Comparison of ENCODE assay signal across 8 cellular contexts in the genomic region with DNA sequence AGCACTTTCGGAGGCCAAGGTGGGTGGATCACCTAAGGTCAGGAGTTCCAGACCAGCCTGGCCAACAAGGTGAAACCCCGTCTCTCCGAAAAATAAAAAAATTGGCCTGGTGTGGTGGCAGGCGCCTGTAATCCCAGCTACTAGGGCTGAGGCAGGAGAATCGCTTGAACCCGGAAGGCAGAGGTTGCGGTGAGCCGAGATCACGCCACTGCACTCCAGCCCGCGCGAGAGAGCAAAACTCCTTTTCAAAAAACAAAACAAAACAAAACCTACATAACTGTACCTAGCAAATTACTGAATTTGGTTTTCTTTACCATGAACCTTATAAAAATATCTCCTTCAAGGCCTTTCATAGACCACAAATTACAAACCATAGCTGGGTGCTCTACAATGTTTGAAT. TPM values are rescaled to one million over a fixed set of nuclear protein-coding genes. Genes with fewer than 3 reads are reported as not detected.
DNase-seq lines count a peak whose midpoint lies in the region; ATAC-seq and TF ChIP-seq lines count a peak whose summit lies in the region.
"Not testable (repeated sequence)": the region's sequence is repeated elsewhere in the genome, so short reads cannot be mapped to it uniquely, and the experiment has no call there.

No MANE protein-coding gene starts in this region.

- not testable (repeated sequence) for H3K4me1 Mint-ChIP-seq in CD14-positive monocyte, nephron progenitor cell
- H3K4me1 Mint-ChIP-seq in stimulated activated memory B cell treated with anti-CD40 and anti-IgM and Interleukin-4, amounts not matched to agents 10 μg/mL and 1 μg/mL and 100 μg/mL, for 72 hours: peaks cover 38% of the 10 kb centered on the region

- not testable (repeated sequence) for H3K27me3 Mint-ChIP-seq in CD14-positive monocyte (ENCODE audit: low read depth in 3 of 3); nephron progenitor cell (ENCODE audit: low read depth, poor library complexity); stimulated activated memory B cell treated with anti-CD40 and anti-IgM and Interleukin-4, amounts not matched to agents 10 μg/mL and 1 μg/mL and 100 μg/mL, for 72 hours

- not testable (repeated sequence) for DNase-seq in CD14-positive monocyte (ENCODE audit: low spot score); Jurkat, Clone E6-1 (ENCODE audit: low read depth, low spot score)
- DNase-seq in T-helper 22 cell (ENCODE audit: low read depth) (peak; percentile 18), activated gamma-delta T cell treated with Interleukin-2 at 50 U/mL for 16 hours (peak; percentile 20), nephron progenitor cell (peak; percentile 8)
- peak; percentile 33 for DNase-seq in effector CD4-positive, alpha-beta T cell

- not testable (repeated sequence) for TF ChIP-seq CTCF in CD14-positive monocyte (IDR thresholded peaks at IDR 0.05); nephron progenitor cell (IDR thresholded peaks at IDR 0.05)

- H3K27ac ChIP-seq in iPS-18a (ENCODE audit: low read length): peak overlapping the region; percentile 97

- ATAC-seq in stimulated activated memory B cell treated with anti-CD40 and anti-IgM and Interleukin-4, amounts not matched to agents 10 μg/mL and 1 μg/mL and 100 μg/mL, for 72 hours: not testable (repeated sequence)

- H3K27ac Mint-ChIP-seq in CD14-positive monocyte (peak overlapping the region; percentile 93 to 98 (median 97)), nephron progenitor cell (peak overlapping the region; percentile 100)
- H3K27ac Mint-ChIP-seq in stimulated activated memory B cell treated with anti-CD40 and anti-IgM and Interleukin-4, amounts not matched to agents 10 μg/mL and 1 μg/mL and 100 μg/mL, for 72 hours: peak overlapping the region; percentile 94

- H3K4me3 Mint-ChIP-seq in CD14-positive monocyte (peak overlapping the region; percentile 96 to 97), nephron progenitor cell (peak overlapping the region; percentile 98)
- peak overlapping the region; percentile 97 for H3K4me3 Mint-ChIP-seq in stimulated activated memory B cell treated with anti-CD40 and anti-IgM and Interleukin-4, amounts not matched to agents 10 μg/mL and 1 μg/mL and 100 μg/mL, for 72 hours

- H3K9me3 Mint-ChIP-seq in CD14-positive monocyte: peaks cover 30 to 58% (median 53%) of the 10 kb centered on the region in 7 donors
- H3K9me3 Mint-ChIP-seq in nephron progenitor cell: peaks cover 59% of the 10 kb centered on the region
- H3K9me3 Mint-ChIP-seq in stimulated activated memory B cell treated with anti-CD40 and anti-IgM and Interleukin-4, amounts not matched to agents 10 μg/mL and 1 μg/mL and 100 μg/mL, for 72 hours: not testable (repeated sequence)

- not testable (repeated sequence) for H3K36me3 ChIP-seq in iPS-18a (ENCODE audit: control insufficient read depth, low read depth, low read length)

- intact Hi-C loops in CD14-positive monocyte (cut with micrococcal nuclease): loop anchor here in 1 of 2 donors (10.0 kb wide), 1 partner anchor 140 kb away; the partner anchor contains the start of gene ZNF724

- not testable (repeated sequence) for H3K9me3 ChIP-seq in iPS-18a (ENCODE audit: control insufficient read depth, low read depth, low read length)

- H3K36me3 Mint-ChIP-seq in CD14-positive monocyte (peaks cover 20 to 38% of the 10 kb centered on the region in 2 donors), nephron progenitor cell (ENCODE audit: low read depth) (peaks cover 66% of the 10 kb centered on the region)
- H3K36me3 Mint-ChIP-seq in stimulated activated memory B cell treated with anti-CD40 and anti-IgM and Interleukin-4, amounts not matched to agents 10 μg/mL and 1 μg/mL and 100 μg/mL, for 72 hours: peaks cover 18% of the 10 kb centered on the region

- peak overlapping the region; percentile 98 for H3K9ac ChIP-seq in iPS-18a (ENCODE audit: low read length)

- not testable (repeated sequence) for H3K27me3 ChIP-seq in iPS-18a (ENCODE audit: control insufficient read depth, insufficient read depth, low read length)

- not testable (repeated sequence) for H3K4me1 ChIP-seq in iPS-18a (ENCODE audit: control insufficient read depth, low read depth, low read length)

- peak overlapping the region; percentile 90 for H3K4me3 ChIP-seq in Jurkat, Clone E6-1 (ENCODE audit: low read length)
- peak overlapping the region; percentile 97 for H3K4me3 ChIP-seq in iPS-18a (ENCODE audit: low read length)

RNA-seq across cellular contexts. Expression of gene ZNF91, which starts 0.8 kb away (rescaled TPM):
- 1 to 10 TPM; 3.5 to 5.5 TPM for polyA plus RNA-seq in CD14-positive monocyte
- not detected for polyA plus RNA-seq in Jurkat, Clone E6-1 (2012; ENCODE audit: insufficient read depth, insufficient read length)
